In genomic region chr10:72276421-72277339, GRCh38 we compare ENCODE assay signal across 1 cellular context.
A peak's percentile ranks its signal among the peaks of the same experiment; 100 is the strongest.
TF ChIP-seq lines count a peak whose summit lies in the region.

No MANE protein-coding gene starts in this region.

TF ChIP-seq in HepG2, 621 proteins besides CTCF, POLR2A, EP300 and RAD21 (continued from another document and continues in another):
- TF ChIP-seq E2F2 (CRISPR knock-in tag; IDR thresholded peaks at IDR 0.05; ENCODE audit: borderline replicate concordance) (no peak), BRCA1 (CRISPR knock-in tag; IDR thresholded peaks at IDR 0.05) (0 out of 2 replicates have a peak, but pooled peaks have one; percentile 36), HNF1A (IDR thresholded peaks at IDR 0.05; ENCODE audit: low read depth) (0 out of 2 replicates have a peak, but pooled peaks have one; percentile 21), HNF1A (CRISPR knock-in tag; IDR thresholded peaks at IDR 0.05; ENCODE audit: borderline replicate concordance) (peak; percentile 33; the same call in 1 of the 2 replicates), KDM5B (CRISPR knock-in tag; IDR thresholded peaks at IDR 0.05; ENCODE audit: borderline replicate concordance) (no peak), ZSCAN21 (CRISPR knock-in tag; IDR thresholded peaks at IDR 0.05; ENCODE audit: borderline replicate concordance) (no peak), ZNF724P (CRISPR knock-in tag; IDR thresholded peaks at IDR 0.05; ENCODE audit: borderline replicate concordance) (no peak), POLR2AphosphoS5 (IDR thresholded peaks at IDR 0.05; ENCODE audit: low read depth, low read length) (peak; percentile 84; the same call in 1 of the 2 replicates), GMEB2 (CRISPR knock-in tag; IDR thresholded peaks at IDR 0.05; ENCODE audit: low read depth) (no peak), PAWR (CRISPR knock-in tag; IDR thresholded peaks at IDR 0.05; ENCODE audit: borderline replicate concordance) (0 out of 2 replicates have a peak, but pooled peaks have one; percentile 70), ZNF558 (CRISPR knock-in tag; IDR thresholded peaks at IDR 0.05; ENCODE audit: borderline replicate concordance) (no peak), BRF2 (CRISPR knock-in tag; IDR thresholded peaks at IDR 0.05) (no peak), ZNF644 (CRISPR knock-in tag; IDR thresholded peaks at IDR 0.05; ENCODE audit: low read depth) (peak; percentile 16; the same call in 1 of the 2 replicates), RAD51 (IDR thresholded peaks at IDR 0.05; ENCODE audit: borderline replicate concordance) (no peak), TGIF2 (CRISPR knock-in tag; IDR thresholded peaks at IDR 0.05) (peak; percentile 73; the same call in 1 of the 2 replicates), HIVEP1 (CRISPR knock-in tag; IDR thresholded peaks at IDR 0.05) (no peak), MATR3 (CRISPR knock-in tag; IDR thresholded peaks at IDR 0.05) (no peak), ETS1 (CRISPR knock-in tag; IDR thresholded peaks at IDR 0.05) (no peak), ATF5 (CRISPR knock-in tag; IDR thresholded peaks at IDR 0.05; ENCODE audit: low read depth) (no peak), ZNF563 (CRISPR knock-in tag; IDR thresholded peaks at IDR 0.05) (no peak), ZFP90 (CRISPR knock-in tag; IDR thresholded peaks at IDR 0.05; ENCODE audit: borderline replicate concordance) (no peak), ZNF30 (CRISPR knock-in tag; IDR thresholded peaks at IDR 0.05) (no peak), TAF15 (IDR thresholded peaks at IDR 0.05; ENCODE audit: low read depth, low read length, poor library complexity, severe bottlenecking) (no peak), ZNF414 (CRISPR knock-in tag; IDR thresholded peaks at IDR 0.05) (no peak), KAT8 (CRISPR knock-in tag; IDR thresholded peaks at IDR 0.05) (peak; percentile 78), ZNF337 (CRISPR knock-in tag; IDR thresholded peaks at IDR 0.05; ENCODE audit: borderline replicate concordance, low read depth) (peak; percentile 64; the same call in 1 of the 2 replicates), ZUFSP (CRISPR knock-in tag; IDR thresholded peaks at IDR 0.05; ENCODE audit: borderline replicate concordance) (no peak), NFRKB (IDR thresholded peaks at IDR 0.05) (no peak), CREM (IDR thresholded peaks at IDR 0.05) (peak; percentile 35; the same call in 1 of the 2 replicates), CREM (CRISPR knock-in tag; IDR thresholded peaks at IDR 0.05) (no peak), CENPT (CRISPR knock-in tag; IDR thresholded peaks at IDR 0.05; ENCODE audit: low read depth) (no peak), KDM2A (CRISPR knock-in tag; IDR thresholded peaks at IDR 0.05; ENCODE audit: borderline replicate concordance, low read depth) (peak; percentile 64; the same call in 1 of the 2 replicates), KLF11 (CRISPR knock-in tag; IDR thresholded peaks at IDR 0.05) (0 out of 2 replicates have a peak, but pooled peaks have one; percentile 76), KDM3A (CRISPR knock-in tag; IDR thresholded peaks at IDR 0.05; ENCODE audit: low read depth) (peak; percentile 63; the same call in 1 of the 2 replicates), POLR2AphosphoS2 (IDR thresholded peaks at IDR 0.05; ENCODE audit: low read depth, low read length) (no peak), ZBTB10 (CRISPR knock-in tag; IDR thresholded peaks at IDR 0.05; ENCODE audit: borderline replicate concordance) (no peak), ZNF230 (CRISPR knock-in tag; IDR thresholded peaks at IDR 0.05) (peak; percentile 41; the same call in 1 of the 2 replicates), ZSCAN31 (CRISPR knock-in tag; IDR thresholded peaks at IDR 0.05; ENCODE audit: low read depth) (peak; percentile 65), CHD2 (IDR thresholded peaks at IDR 0.05; ENCODE audit: low read depth, low read length) (no peak), SCMH1 (CRISPR knock-in tag; IDR thresholded peaks at IDR 0.05; ENCODE audit: borderline replicate concordance) (no peak), GATAD1 (CRISPR knock-in tag; IDR thresholded peaks at IDR 0.05) (peak; percentile 33; the same call in 1 of the 2 replicates), PREB (CRISPR knock-in tag; IDR thresholded peaks at IDR 0.05) (no peak)
